24 cellular contexts compared by ENCODE assay signal in genomic region chr17:81499601-81499970, GRCh38. TPM values are rescaled to one million over a fixed set of nuclear protein-coding genes. Genes with fewer than 3 reads are reported as not detected.
A peak's percentile ranks its signal among the peaks of the same experiment; 100 is the strongest.
DNase-seq lines count a peak whose midpoint lies in the region; ATAC-seq and TF ChIP-seq lines count a peak whose summit lies in the region.
"Had no signal": no experiment of that assay in that cellular context is flagged by ENCODE, and none has a peak within 500 bp of the region (broad histone marks: within the 10 kb centered on the region; RNA-seq: fewer than 3 reads in every experiment).

No MANE protein-coding gene starts in this region.

- H3K4me1 ChIP-seq in RWPE2 (ENCODE audit: insufficient read depth, poor library complexity, severe bottlenecking) (no peaks in the 10 kb centered on the region), lower lobe of right lung (peaks cover 10% of the 10 kb centered on the region), tibial artery (peaks cover 0 to 19% (median 8%) of the 10 kb centered on the region in 4 donors), Peyer's patch (no peaks in the 10 kb centered on the region)
- H3K4me1 ChIP-seq: HAP-1, vagina had no signal

- DNase-seq in H7 (peak; percentile 59), RWPE2 (ENCODE audit: low spot score) (peak; percentile 61), lower lobe of right lung (no peak), tibial artery (no peak), Peyer's patch (no peak)
- DNase-seq: activated B cell treated with CpG ODN at 0.5 μM for 24 hours; activated CD4-positive, alpha-beta T cell treated with anti-CD3 and anti-CD28 coated beads, Interleukin-2, amount 50 U/mL, for 4 hours; activated naive CD4-positive, alpha-beta T cell treated with anti-CD3 and anti-CD28 coated beads for 36 hours; activated T-cell treated with anti-CD3 and anti-CD28 coated beads, Interleukin-2, amount 50 U/mL, for 72 hours; foreskin fibroblast; head of caudate nucleus; naive thymus-derived CD8-positive, alpha-beta T cell; NCI-H1048; NCI-H1694; NCI-H446; NCI-H748 treated with DMSO at 0.1 percent for 48 hours; stimulated activated naive CD4-positive, alpha-beta T cell had no signal

- TF ChIP-seq CTCF in RWPE2 (IDR thresholded peaks at IDR 0.05; ENCODE audit: poor library complexity, severe bottlenecking) (no peak), lower lobe of right lung (IDR thresholded peaks at IDR 0.05) (no peak), tibial artery (IDR thresholded peaks at IDR 0.05) (no peak), Peyer's patch (IDR thresholded peaks at IDR 0.05) (no peak)

- H3K27me3 ChIP-seq in H7 (ENCODE audit: control insufficient read depth, insufficient read depth, low read length), result peaks cover 3% of the 10 kb centered on the region; the same call in 1 of the 2 replicates
- no peaks in the 10 kb centered on the region for H3K27me3 ChIP-seq in RWPE2 (ENCODE audit: insufficient read depth, poor library complexity, severe bottlenecking)
- no peaks in the 10 kb centered on the region for H3K27me3 ChIP-seq in lower lobe of right lung (ENCODE audit: low read depth)
- H3K27me3 ChIP-seq in tibial artery, result no peaks in the 10 kb centered on the region
- H3K27me3 ChIP-seq in Peyer's patch, result no peaks in the 10 kb centered on the region
- H3K27me3 ChIP-seq: vagina had no signal

- TF ChIP-seq POLR2A in Peyer's patch (IDR thresholded peaks at IDR 0.05), result no peak

- H3K9me3 ChIP-seq in RWPE2 (ENCODE audit: severe bottlenecking), result no peaks in the 10 kb centered on the region
- H3K9me3 ChIP-seq in lower lobe of right lung, result no peaks in the 10 kb centered on the region
- no peaks in the 10 kb centered on the region for H3K9me3 ChIP-seq in tibial artery
- no peaks in the 10 kb centered on the region for H3K9me3 ChIP-seq in Peyer's patch
- H3K9me3 ChIP-seq: BLaER1, esophagus muscularis mucosa, HAP-1, vagina had no signal

- H3K36me3 ChIP-seq in H7 (replicated peaks; ENCODE audit: control insufficient read depth, insufficient read depth, low read length) (no peaks in the 10 kb centered on the region), RWPE2 (ENCODE audit: low read depth) (no peaks in the 10 kb centered on the region), lower lobe of right lung (no peaks in the 10 kb centered on the region), tibial artery (no peaks in the 10 kb centered on the region), Peyer's patch (no peaks in the 10 kb centered on the region)
- H3K36me3 ChIP-seq: BLaER1, esophagus muscularis mucosa, HAP-1, vagina had no signal

- peak; percentile 3; the same call in 1 of the 3 replicates for ATAC-seq in RWPE2 (ENCODE audit: low read depth)
- ATAC-seq in lower lobe of right lung, result peak; percentile 9 to 11
- no peak for ATAC-seq in HG02798 (IDR thresholded peaks at IDR 0.05; ENCODE audit: poor library complexity, unreplicated experiment)
- no peak for ATAC-seq in HG03469 (IDR thresholded peaks at IDR 0.05; ENCODE audit: unreplicated experiment)
- ATAC-seq: GM12878; naive thymus-derived CD8-positive, alpha-beta T cell had no signal

- no peak overlapping the region for H3K4me3 ChIP-seq in H7 (ENCODE audit: insufficient read depth, low read depth, low read length)
- no peak overlapping the region for H3K4me3 ChIP-seq in RWPE2 (ENCODE audit: severe bottlenecking)
- H3K4me3 ChIP-seq in lower lobe of right lung, result no peak overlapping the region
- peak overlapping the region; percentile 14 to 16 for H3K4me3 ChIP-seq in tibial artery
- no peak overlapping the region for H3K4me3 ChIP-seq in Peyer's patch
- H3K4me3 ChIP-seq: BLaER1, esophagus muscularis mucosa, GM12878, HAP-1, vagina had no signal

- intact Hi-C loops in lower lobe of right lung (cut with DNase I) (no loop called here), tibial artery (cut with DNase I; ENCODE audit: low total_unique reads) (loop anchor here (5.0 kb wide), 1 partner anchor 108 kb away; no protein-coding TSS in a partner anchor)

- no peak overlapping the region for H3K27ac ChIP-seq in RWPE2 (ENCODE audit: poor library complexity, severe bottlenecking)
- H3K27ac ChIP-seq in lower lobe of right lung, result peak overlapping the region; percentile 47
- peak overlapping the region; percentile 31 to 36 for H3K27ac ChIP-seq in tibial artery
- H3K27ac ChIP-seq in Peyer's patch, result no peak overlapping the region
- H3K27ac ChIP-seq: BLaER1, esophagus muscularis mucosa, vagina had no signal

RNA-seq across cellular contexts. Expression of gene ACTG1, which starts 13.0 kb away (rescaled TPM):
- 5,543 and 5,789 TPM in 2 replicates for total RNA-seq in H7 (2014; rRNA removed; shearing (Covaris generic))
- total RNA-seq in lower lobe of right lung, result 1,821 TPM
- total RNA-seq in Peyer's patch, result 1,000 to 10,000 TPM; 2,510 to 3,878 (median 3,203) TPM

RNA-seq across cellular contexts. Expression of gene FSCN2, which starts 28.6 kb away (rescaled TPM):
- 0.33 TPM in 1 of 2 replicates, not detected in the other for total RNA-seq in H7 (2014; rRNA removed; shearing (Covaris generic))
- total RNA-seq in lower lobe of right lung, result 3.3 TPM
- total RNA-seq in Peyer's patch, result 1 to 10 TPM; 1.2 to 7.9 (median 5.2) TPM
- total RNA-seq: activated naive CD4-positive, alpha-beta T cell treated with anti-CD3 and anti-CD28 coated beads for 36 hours had no signal

RNA-seq across cellular contexts. Expression of gene FAAP100, which starts 52.6 kb away (rescaled TPM):
- 40.4 and 46.6 TPM in 2 replicates for total RNA-seq in H7 (2014; rRNA removed; shearing (Covaris generic))
- 26.0 TPM for total RNA-seq in lower lobe of right lung
- 10 to 100 TPM; 38.2 to 66.9 (median 52.2) TPM for total RNA-seq in Peyer's patch

Comparison
In these comparisons a context has a peak if more than half of its experiments do, and no peak if none do; other contexts are left out.
1. DNase-seq: peak in H7 (single experiment) and RWPE2 (single experiment); none in lower lobe of right lung (single experiment), tibial artery (0 of 2) and Peyer's patch (0 of 3).
2. H3K4me3 ChIP-seq: peak in tibial artery (2 of 2); none in H7 (single experiment), RWPE2 (single experiment), lower lobe of right lung (single experiment) and Peyer's patch (0 of 4).
3. ATAC-seq: peak in RWPE2 (single experiment) and lower lobe of right lung (2 of 2); none in HG02798 (single experiment) and HG03469 (single experiment).
4. H3K27ac ChIP-seq: peak in lower lobe of right lung (single experiment) and tibial artery (2 of 2); none in RWPE2 (single experiment) and Peyer's patch (0 of 4).